In the genomic region with DNA sequence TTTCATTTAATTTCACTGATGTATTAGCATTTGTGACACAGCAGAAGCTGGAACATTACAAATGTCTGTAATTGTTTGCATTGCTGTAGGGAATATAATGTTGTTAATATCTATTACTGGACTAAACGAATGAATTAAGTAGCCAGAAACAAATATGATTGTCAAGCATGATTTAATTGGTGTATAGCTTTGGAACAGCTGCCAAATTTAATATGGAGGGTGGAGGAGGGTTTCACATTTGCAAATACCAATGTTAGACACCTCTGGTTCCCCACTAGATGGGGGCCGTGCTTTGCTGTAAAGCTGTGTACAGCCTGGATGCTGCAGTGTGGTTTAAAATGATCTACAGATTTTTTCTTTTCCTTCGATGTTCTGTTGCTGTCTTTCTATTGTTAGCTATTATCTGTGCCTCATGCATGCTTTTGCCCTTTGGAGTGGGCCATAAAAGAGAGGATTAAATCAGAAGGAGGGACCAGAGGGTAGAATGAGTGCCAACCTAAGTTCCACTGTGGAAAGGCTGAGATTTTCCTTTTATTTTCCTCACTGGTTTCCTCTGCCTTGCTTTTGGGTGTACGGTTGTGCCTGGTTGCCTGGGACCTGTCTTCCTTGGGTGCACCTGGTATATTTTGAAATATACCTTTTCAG, we compare ENCODE assay signal across 9 cellular contexts. TPM values are rescaled to one million over a fixed set of nuclear protein-coding genes. Genes with fewer than 3 reads are reported as not detected.
DNase-seq lines count a peak whose midpoint lies in the region; ATAC-seq and TF ChIP-seq lines count a peak whose summit lies in the region.
"Had no signal": no experiment of that assay in that cellular context is flagged by ENCODE, and none has a peak within 500 bp of the region (broad histone marks: within the 10 kb centered on the region; RNA-seq: fewer than 3 reads in every experiment).

No MANE protein-coding gene starts in this region.

- peak; percentile 58 for DNase-seq in COLO668 (lab: John Stamatoyannopoulos, UW; ENCODE audit: unreplicated experiment)
- peak; percentile 43 for DNase-seq in LHCN-M2 (ENCODE audit: low read depth)
- DNase-seq in RKO (ENCODE audit: low spot score): peak; percentile 51
- peak; percentile 12 for DNase-seq in iris pigment epithelial cell (ENCODE audit: low read depth)
- no peak for DNase-seq in omental fat pad (ENCODE audit: low spot score)
- DNase-seq in lower lobe of right lung: no peak
- DNase-seq: activated naive CD4-positive, alpha-beta T cell treated with anti-CD3 and anti-CD28 coated beads, Interleukin-2, amount 10 ng/mL, durations not matched to agents 7 days and 5 days had no signal

- no peak overlapping the region for H3K27ac ChIP-seq in lower lobe of right lung

- no peaks in the 10 kb centered on the region for H3K27me3 ChIP-seq in lower lobe of right lung (ENCODE audit: low read depth)

- no peaks in the 10 kb centered on the region for H3K36me3 ChIP-seq in lower lobe of right lung

- H3K4me1 ChIP-seq in lower lobe of right lung: no peaks in the 10 kb centered on the region

- intact Hi-C loops in lower lobe of right lung (cut with DNase I): no loop called here

- ATAC-seq in omental fat pad (ENCODE audit: low FRiP score) (no peak), GM21390 (IDR thresholded peaks at IDR 0.05; ENCODE audit: unreplicated experiment) (no peak), lower lobe of right lung (no peak), GM21528 (IDR thresholded peaks at IDR 0.05; ENCODE audit: low FRiP score, unreplicated experiment) (no peak)

- H3K9me3 ChIP-seq in lower lobe of right lung: no peaks in the 10 kb centered on the region

- TF ChIP-seq CTCF in omental fat pad (IDR thresholded peaks at IDR 0.05) (no peak), lower lobe of right lung (IDR thresholded peaks at IDR 0.05) (no peak)

- H3K4me3 ChIP-seq in lower lobe of right lung: no peak overlapping the region

RNA-seq across cellular contexts. Expression of a gene that starts 23.1 kb away (rescaled TPM):
- total RNA-seq in LHCN-M2 (2014; rRNA removed) (29.6 and 41.9 TPM in 2 replicates), omental fat pad (100 to 1,000 TPM in 1 of 4 donors, 10 to 100 TPM in 3; 28.5 to 136 (median 56.6) TPM), lower lobe of right lung (23.6 TPM)
- 15.5 TPM for polyA plus RNA-seq in LHCN-M2 (2012)

RNA-seq across cellular contexts. Expression of a gene that starts 23.2 kb away (rescaled TPM):
- 26.3 and 43.6 TPM in 2 replicates for total RNA-seq in LHCN-M2 (2014; rRNA removed)
- 6.5 TPM for polyA plus RNA-seq in LHCN-M2 (2012)
- total RNA-seq in omental fat pad: 10 to 100 TPM; 12.6 to 24.7 (median 15.7) TPM
- total RNA-seq in lower lobe of right lung: 26.6 TPM

Comparison
In these comparisons a context has a peak if more than half of its experiments do, and no peak if none do; other contexts are left out.
1. DNase-seq: peak in COLO668 (single experiment), LHCN-M2 (single experiment), RKO (single experiment) and iris pigment epithelial cell (single experiment); none in omental fat pad (single experiment) and lower lobe of right lung (single experiment).